In the genomic region with DNA sequence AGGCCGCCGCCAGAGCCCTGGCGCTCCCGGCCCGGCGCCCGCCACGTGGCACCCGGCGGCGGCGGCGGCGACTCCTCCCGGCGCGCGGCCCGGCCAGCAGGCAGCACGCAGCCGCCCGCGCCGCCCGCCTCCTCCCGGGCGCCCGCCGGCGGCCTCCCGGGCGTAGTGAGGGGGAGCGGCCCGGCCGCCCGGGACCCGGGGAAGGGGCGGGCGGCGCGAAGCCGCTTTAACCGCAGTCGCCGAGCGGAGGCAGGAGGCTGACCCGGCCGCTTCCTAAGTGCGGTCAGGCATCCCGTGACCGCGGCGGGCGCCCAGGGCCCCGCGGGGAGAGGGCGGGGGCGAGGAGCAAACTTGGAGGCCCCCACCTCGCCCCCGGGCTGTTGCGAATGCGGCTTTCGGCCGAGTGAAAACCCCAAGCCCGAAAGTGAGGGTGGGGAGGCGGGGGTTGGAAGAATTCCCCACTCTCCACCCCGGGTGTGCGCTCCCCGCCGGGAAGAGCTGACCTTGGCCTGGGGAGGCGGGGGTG, we compare ENCODE assay signal across 9 cellular contexts. TPM values are rescaled to one million over a fixed set of nuclear protein-coding genes. Genes with fewer than 3 reads are reported as not detected.
DNase-seq lines count a peak whose midpoint lies in the region; ATAC-seq, FAIRE-seq and TF ChIP-seq lines count a peak whose summit lies in the region.
"Had no signal": no experiment of that assay in that cellular context is flagged by ENCODE, and none has a peak within 500 bp of the region (broad histone marks: within the 10 kb centered on the region; RNA-seq: fewer than 3 reads in every experiment).

No MANE protein-coding gene starts in this region.

- no peak overlapping the region for H2BK120ac ChIP-seq in neuronal stem cell (ENCODE audit: low read depth, low read length)

- peak overlapping the region; percentile 62 for H3K27ac ChIP-seq in neuronal stem cell (replicated peaks; ENCODE audit: low read length)
- H3K27ac ChIP-seq in vagina, result peak overlapping the region; percentile 86

- peak overlapping the region; percentile 40 for H3K9ac ChIP-seq in neuronal stem cell (ENCODE audit: low read depth, low read length, poor library complexity)

- H3K4me3 ChIP-seq in neuronal stem cell (ENCODE audit: low read length in 2 of 2) (peak overlapping the region; percentile 52 to 70), vagina (peak overlapping the region; percentile 54 to 63)

- H2AFZ ChIP-seq in neuronal stem cell (ENCODE audit: low read length), result peak overlapping the region; percentile 85

- H3K18ac ChIP-seq in neuronal stem cell (ENCODE audit: low read length), result peak overlapping the region; percentile 94

- no peak for FAIRE-seq in frontal cortex (lab: Jason Lieb, UNC)
- FAIRE-seq: G401.6 had no signal

- intact Hi-C loops in vagina (cut with DNase I), result loop anchor here (2.0 to 10.0 kb wide), 2 partner anchors 59 to 181 kb away; no protein-coding TSS in a partner anchor

- no peak for TF ChIP-seq CTCF in vagina (IDR thresholded peaks at IDR 0.05)

- ATAC-seq in HG02884 (IDR thresholded peaks at IDR 0.05; ENCODE audit: unreplicated experiment), result peak; percentile 20

- no peak overlapping the region for H2BK15ac ChIP-seq in neuronal stem cell (ENCODE audit: low read length)

- no peak overlapping the region for H3K4ac ChIP-seq in neuronal stem cell (ENCODE audit: low read length)

- H3K36me3 ChIP-seq in neuronal stem cell (replicated peaks in 1 of 2; ENCODE audit: control insufficient read depth in 2 of 2, insufficient read depth in 2 of 2, low read length in 2 of 2), result peaks cover 0 to 26% of the 10 kb centered on the region in 2 donors
- no peaks in the 10 kb centered on the region for H3K36me3 ChIP-seq in vagina

- H4K91ac ChIP-seq in neuronal stem cell (ENCODE audit: low read depth, low read length, poor library complexity), result no peak overlapping the region

- no peak overlapping the region for H4K8ac ChIP-seq in neuronal stem cell (ENCODE audit: low read depth, low read length)

- WGBS in neuronal stem cell (ENCODE audit: extremely low coverage in 2 of 2, insufficient read length in 2 of 2, insufficient replicate concordance in 1 of 2), 2 donors, result no CpG with 5 or more reads among the region's 71 CpGs

- H3K79me1 ChIP-seq in neuronal stem cell (ENCODE audit: low read depth, low read length), result peaks cover 6% of the 10 kb centered on the region

- peak overlapping the region; percentile 81 for H3K4me2 ChIP-seq in neuronal stem cell (ENCODE audit: insufficient read depth, low read length, poor library complexity, severe bottlenecking)

- H3K14ac ChIP-seq in neuronal stem cell (ENCODE audit: low read length), result no peak overlapping the region

- TF ChIP-seq POLR2A in vagina (IDR thresholded peaks at IDR 0.05), result no peak

- H2BK5ac ChIP-seq in neuronal stem cell (ENCODE audit: low read length), result peak overlapping the region; percentile 80

- no peak overlapping the region for H2AK5ac ChIP-seq in neuronal stem cell (ENCODE audit: low read depth, low read length)

- peaks cover 47 to 52% of the 10 kb centered on the region in 2 donors for H3K4me1 ChIP-seq in neuronal stem cell (ENCODE audit: control insufficient read depth in 2 of 2, insufficient read depth in 1 of 2, low read depth in 1 of 2, low read length in 2 of 2)
- peaks cover 38% of the 10 kb centered on the region for H3K4me1 ChIP-seq in vagina

- no peaks in the 10 kb centered on the region for H3K9me3 ChIP-seq in neuronal stem cell (replicated peaks in 1 of 2; ENCODE audit: control insufficient read depth in 2 of 2, insufficient read depth in 1 of 2, low read depth in 1 of 2, low read length in 2 of 2)
- no peaks in the 10 kb centered on the region for H3K9me3 ChIP-seq in vagina

- peak; percentile 68 for DNase-seq in NCI-H345 (lab: John Stamatoyannopoulos, UW)
- no peak for DNase-seq in NCI-H345 treated with DMSO at 0.1 percent for 48 hours (lab: John Stamatoyannopoulos, UW; ENCODE audit: unreplicated experiment)
- peak; percentile 65 for DNase-seq in NOMO-1 treated with DMSO at 0.1 percent for 48 hours (lab: John Stamatoyannopoulos, UW; ENCODE audit: unreplicated experiment)
- peak; percentile 41 for DNase-seq in activated T-helper 9 cell treated with anti-CD3 and anti-CD28 coated beads, Interleukin-2, amount 50 U/mL, for 16 hours (ENCODE audit: low read depth)
- peak; percentile 65 to 78 for DNase-seq in frontal cortex (ENCODE audit: low spot score in 2 of 2)
- DNase-seq in neuronal stem cell (ENCODE audit: low spot score), result peak; percentile 75
- DNase-seq in vagina (ENCODE audit: extremely low spot score in 2 of 2), result no peak

- H2BK12ac ChIP-seq in neuronal stem cell (ENCODE audit: low read length), result no peak overlapping the region

- peak overlapping the region; percentile 18 for H3K23ac ChIP-seq in neuronal stem cell (ENCODE audit: low read depth, low read length, poor library complexity)

- H3K27me3 ChIP-seq in neuronal stem cell (ENCODE audit: control insufficient read depth in 3 of 3, insufficient read depth in 3 of 3, low read depth in 1 of 3, low read length in 3 of 3) (peaks cover 0 to 6% (median 0%) of the 10 kb centered on the region in 3 experiments), vagina (no peaks in the 10 kb centered on the region)

RNA-seq across cellular contexts. Expression of a gene that starts 1.7 kb away (rescaled TPM):
- total RNA-seq in frontal cortex (14.7 TPM), vagina (191 TPM)
- 29.1 TPM for polyA plus RNA-seq in neuronal stem cell (2013, experiment 1 of 2)
- 30.9 TPM for polyA plus RNA-seq in neuronal stem cell (2013, experiment 2 of 2)

Comparison
In these comparisons a context has a peak if more than half of its experiments do, and no peak if none do; other contexts are left out.
1. DNase-seq: peak in NCI-H345 (single experiment), NOMO-1 treated with DMSO at 0.1 percent for 48 hours (single experiment), activated T-helper 9 cell treated with anti-CD3 and anti-CD28 coated beads, Interleukin-2, amount 50 U/mL, for 16 hours (single experiment), frontal cortex (2 of 2) and neuronal stem cell (single experiment); none in NCI-H345 treated with DMSO at 0.1 percent for 48 hours (single experiment) and vagina (0 of 2).
2. RNA of a gene that starts 1.7 kb away (total RNA-seq): 191 TPM in vagina (single experiment); 14.7 TPM in frontal cortex (single experiment); every median in the first group is over 10 times any median in the second.